ENCODE assay signal across 15 cellular contexts in the genomic region with DNA sequence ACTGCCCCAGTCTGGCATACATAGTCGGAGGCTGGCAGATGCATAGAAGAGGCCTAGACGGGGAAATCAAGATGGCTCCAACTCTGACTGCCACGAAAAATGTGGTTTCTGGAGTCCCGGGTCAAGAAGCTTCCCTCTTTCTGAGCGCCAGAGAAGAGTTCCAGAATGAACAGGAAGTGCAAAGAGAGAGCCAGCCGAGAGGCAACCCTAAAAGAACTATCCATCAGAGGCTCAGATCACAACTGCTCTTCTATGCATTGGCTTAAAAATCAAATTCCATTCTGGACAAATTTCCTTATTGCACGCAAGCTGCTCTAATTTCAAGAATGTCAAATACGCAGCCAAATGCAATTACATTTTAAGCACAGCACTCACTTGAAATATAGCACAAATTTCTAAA.
"Had no signal": no experiment of that assay in that cellular context is flagged by ENCODE, and none has a peak within 500 bp of the region (broad histone marks: within the 10 kb centered on the region; RNA-seq: fewer than 3 reads in every experiment).

No MANE protein-coding gene starts in this region.

- ATAC-seq: effector memory CD8-positive, alpha-beta T cell; sciatic nerve; stimulated activated naive CD8-positive, alpha-beta T cell treated with anti-CD3 and anti-CD28 coated beads, Interleukin-15, Interleukin-2, amounts not matched to agents 100 U/mL and 50 U/mL, for 24 hours had no signal

- H3K27ac Mint-ChIP-seq: activated CD4-positive, alpha-beta T cell treated with anti-CD3 and anti-CD28 coated beads, Interleukin-2, amount 10 ng/mL, durations not matched to agents 7 days and 5 days; activated naive CD8-positive, alpha-beta T cell treated with anti-CD3 and anti-CD28 coated beads, Interleukin-2, amount 10 ng/mL, durations not matched to agents 7 days and 5 days; effector memory CD8-positive, alpha-beta T cell; nephron progenitor cell; type B pancreatic cell had no signal

- H3K4me3 ChIP-seq: breast epithelium, prostate gland, suprapubic skin had no signal

- H3K9me3 Mint-ChIP-seq: activated CD4-positive, alpha-beta T cell treated with anti-CD3 and anti-CD28 coated beads, Interleukin-2, amount 10 ng/mL, durations not matched to agents 7 days and 5 days; activated naive CD8-positive, alpha-beta T cell treated with anti-CD3 and anti-CD28 coated beads, Interleukin-2, amount 10 ng/mL, durations not matched to agents 7 days and 5 days; effector memory CD8-positive, alpha-beta T cell; type B pancreatic cell had no signal

- H3K4me1 Mint-ChIP-seq: activated CD4-positive, alpha-beta T cell treated with anti-CD3 and anti-CD28 coated beads, Interleukin-2, amount 10 ng/mL, durations not matched to agents 7 days and 5 days; nephron progenitor cell had no signal

- DNase-seq: activated CD4-positive, alpha-beta T cell treated with anti-CD3 and anti-CD28 coated beads, Interleukin-2, amount 10 ng/mL, durations not matched to agents 7 days and 5 days; activated naive CD8-positive, alpha-beta T cell treated with anti-CD3 and anti-CD28 coated beads, Interleukin-2, amount 10 ng/mL, durations not matched to agents 7 days and 5 days; aorta; effector memory CD8-positive, alpha-beta T cell; hypothalamus; kidney; left ventricle myocardium superior; nephron progenitor cell; occipital lobe; stimulated activated naive CD8-positive, alpha-beta T cell treated with anti-CD3 and anti-CD28 coated beads, Interleukin-15, Interleukin-2, amounts not matched to agents 100 U/mL and 50 U/mL, for 24 hours had no signal

- H3K27ac ChIP-seq: breast epithelium, prostate gland, suprapubic skin had no signal

- H3K4me3 Mint-ChIP-seq: activated CD4-positive, alpha-beta T cell treated with anti-CD3 and anti-CD28 coated beads, Interleukin-2, amount 10 ng/mL, durations not matched to agents 7 days and 5 days; activated naive CD8-positive, alpha-beta T cell treated with anti-CD3 and anti-CD28 coated beads, Interleukin-2, amount 10 ng/mL, durations not matched to agents 7 days and 5 days; effector memory CD8-positive, alpha-beta T cell; nephron progenitor cell; type B pancreatic cell had no signal

- H3K27me3 Mint-ChIP-seq: activated CD4-positive, alpha-beta T cell treated with anti-CD3 and anti-CD28 coated beads, Interleukin-2, amount 10 ng/mL, durations not matched to agents 7 days and 5 days; type B pancreatic cell had no signal

- H3K36me3 Mint-ChIP-seq: activated naive CD8-positive, alpha-beta T cell treated with anti-CD3 and anti-CD28 coated beads, Interleukin-2, amount 10 ng/mL, durations not matched to agents 7 days and 5 days; type B pancreatic cell had no signal
